In genomic region chr15:78438595-78439285, GRCh38 we compare ENCODE assay signal across 8 cellular contexts. TPM values are rescaled to one million over a fixed set of nuclear protein-coding genes. Genes with fewer than 3 reads are reported as not detected.
DNase-seq lines count a peak whose midpoint lies in the region; ATAC-seq and TF ChIP-seq lines count a peak whose summit lies in the region.

No MANE protein-coding gene starts in this region.

- H3K9ac ChIP-seq in muscle layer of colon (ENCODE audit: low read length): peak overlapping the region; percentile 90

- no peak for TF ChIP-seq EP300 in upper lobe of left lung (IDR thresholded peaks at IDR 0.05)

- peak overlapping the region; percentile 87 for H3K27ac ChIP-seq in effector memory CD4-positive, alpha-beta T cell (ENCODE audit: insufficient read depth, low read length, poor library complexity, severe bottlenecking)
- H3K27ac ChIP-seq in muscle layer of colon (ENCODE audit: low read depth, low read length): peak overlapping the region; percentile 93
- peak overlapping the region; percentile 94 to 99 (median 96) for H3K27ac ChIP-seq in upper lobe of left lung

- TF ChIP-seq POLR2A in upper lobe of left lung (IDR thresholded peaks at IDR 0.05): no peak

- peak overlapping the region; percentile 92 for H3K4me3 ChIP-seq in WI38 (ENCODE audit: low read depth, low read length)
- H3K4me3 ChIP-seq in effector memory CD4-positive, alpha-beta T cell (ENCODE audit: insufficient read depth, low read depth, low read length, poor library complexity, severe bottlenecking): peak overlapping the region; percentile 89
- peak overlapping the region; percentile 54 to 91 for H3K4me3 ChIP-seq in muscle layer of colon (ENCODE audit: low read depth in 1 of 2, low read length in 2 of 2)
- peak overlapping the region; percentile 69 to 97 (median 76) for H3K4me3 ChIP-seq in upper lobe of left lung

- H3K9me3 ChIP-seq in effector memory CD4-positive, alpha-beta T cell (ENCODE audit: control insufficient read depth, low read length): no peaks in the 10 kb centered on the region
- no peaks in the 10 kb centered on the region for H3K9me3 ChIP-seq in muscle layer of colon (ENCODE audit: low read length)
- H3K9me3 ChIP-seq in upper lobe of left lung: no peaks in the 10 kb centered on the region

- TF ChIP-seq CTCF in WI38 (IDR thresholded peaks at IDR 0.05; ENCODE audit: low read depth, low read length) (peak; percentile 25; the same call in 1 of the 2 replicates), upper lobe of left lung (IDR thresholded peaks at IDR 0.05) (no peak)

- H3K27me3 ChIP-seq in effector memory CD4-positive, alpha-beta T cell (replicated peaks; ENCODE audit: control insufficient read depth, insufficient read depth, low read length, poor library complexity, severe bottlenecking): no peaks in the 10 kb centered on the region
- H3K27me3 ChIP-seq in muscle layer of colon (ENCODE audit: control insufficient read depth in 1 of 2, insufficient read depth in 2 of 2, low read length in 2 of 2) (no peaks in the 10 kb centered on the region), upper lobe of left lung (no peaks in the 10 kb centered on the region)

- peaks cover 12% of the 10 kb centered on the region for H3K36me3 ChIP-seq in effector memory CD4-positive, alpha-beta T cell (ENCODE audit: control insufficient read depth, insufficient read depth, low read length)
- H3K36me3 ChIP-seq in muscle layer of colon (ENCODE audit: insufficient read depth, low read length) (peaks cover 16% of the 10 kb centered on the region), upper lobe of left lung (peaks cover 0 to 30% (median 7%) of the 10 kb centered on the region in 4 donors)

- WGBS in upper lobe of left lung, 2 donors: 1 to 2% methylated on average over 8 to 23 of the region's 24 CpGs

- intact Hi-C loops in Right ventricle myocardium superior (cut with DNase I): no loop called here
- intact Hi-C loops in cardiac septum (cut with DNase I): loop anchor here (5.0 kb wide), 2 partner anchors 141 to 291 kb away; partner anchors contain the start of genes IDH3A and SKIC8

- peaks cover 4% of the 10 kb centered on the region for H3K4me1 ChIP-seq in effector memory CD4-positive, alpha-beta T cell (ENCODE audit: control insufficient read depth, insufficient read depth, low read length, poor library complexity, severe bottlenecking)
- peaks cover 44% of the 10 kb centered on the region for H3K4me1 ChIP-seq in muscle layer of colon (ENCODE audit: insufficient read depth, low read length)
- peaks cover 38 to 59% (median 42%) of the 10 kb centered on the region in 4 donors for H3K4me1 ChIP-seq in upper lobe of left lung

- ATAC-seq in Right ventricle myocardium superior (ENCODE audit: poor library complexity): peak; percentile 18
- ATAC-seq in upper lobe of left lung (ENCODE audit: low FRiP score in 2 of 2): peak in 1 of 2 donors; percentile 6
- no peak for ATAC-seq in GM19397 (IDR thresholded peaks at IDR 0.05; ENCODE audit: unreplicated experiment)

- no peak for DNase-seq in Right ventricle myocardium superior
- no peak for DNase-seq in cardiac septum (ENCODE audit: low spot score)
- peak; percentile 10 for DNase-seq in HK-2 (ENCODE audit: unreplicated experiment)
- no peak for DNase-seq in effector memory CD4-positive, alpha-beta T cell
- peak in 1 of 2 donors; percentile 31 for DNase-seq in upper lobe of left lung

RNA-seq across cellular contexts. Expression of gene IREB2, which starts 0.7 kb away (rescaled TPM):
- total RNA-seq in Right ventricle myocardium superior (24.8 TPM), cardiac septum (28.0 TPM), upper lobe of left lung (10 to 100 TPM; 26.8 to 51.3 (median 40.8) TPM)
